Comparison of ENCODE assay signal across 17 cellular contexts in the genomic region with DNA sequence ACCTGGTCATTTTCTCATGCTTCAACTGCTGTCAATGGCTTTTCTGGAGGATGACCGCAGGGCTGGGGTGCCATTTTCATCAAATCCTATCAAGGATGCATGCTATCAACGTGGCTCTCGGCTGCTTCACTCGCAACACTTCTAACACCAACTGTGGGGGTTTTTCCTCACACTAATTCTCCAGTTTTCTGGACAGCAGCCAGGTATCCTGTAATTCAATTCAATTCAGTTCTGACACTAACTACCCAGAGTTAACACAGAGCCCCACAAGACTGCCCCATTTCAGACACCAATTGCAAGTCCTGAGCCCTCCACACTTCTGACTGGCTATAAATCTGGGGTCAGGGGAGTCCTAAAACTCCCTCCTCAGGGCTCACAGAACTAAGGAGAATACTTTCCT. TPM values are rescaled to one million over a fixed set of nuclear protein-coding genes. Genes with fewer than 3 reads are reported as not detected.
DNase-seq lines count a peak whose midpoint lies in the region; TF ChIP-seq lines count a peak whose summit lies in the region.
"Had no signal": no experiment of that assay in that cellular context is flagged by ENCODE, and none has a peak within 500 bp of the region (broad histone marks: within the 10 kb centered on the region; RNA-seq: fewer than 3 reads in every experiment).

No MANE protein-coding gene starts in this region.

- H3K27ac ChIP-seq in mammary epithelial cell (ENCODE audit: insufficient read depth, low read depth, low read length) (no peak overlapping the region), epithelial cell of prostate (peak overlapping the region; percentile 15), esophagus squamous epithelium (no peak overlapping the region)
- H3K27ac ChIP-seq: BLaER1 treated with 17β-estradiol and CSF1 and Interleukin-3, amounts not matched to agents 10 nM and 100 nM had no signal

- no peaks in the 10 kb centered on the region for H4K20me1 ChIP-seq in mammary epithelial cell (ENCODE audit: insufficient read depth, low read length)
- H4K20me1 ChIP-seq: BLaER1 treated with 17β-estradiol and CSF1 and Interleukin-3, amounts not matched to agents 10 nM and 100 nM had no signal

- H3K4me3 Mint-ChIP-seq in MCF 10A (ENCODE audit: unreplicated experiment) (no peak overlapping the region), nephron progenitor cell (peak overlapping the region; percentile 7)

- DNase-seq in mammary epithelial cell: no peak
- no peak for DNase-seq in MCF 10A (ENCODE audit: unreplicated experiment)
- DNase-seq in epithelial cell of prostate (ENCODE audit: low read depth, low spot score): no peak
- DNase-seq in nephron progenitor cell: no peak
- DNase-seq in esophagus squamous epithelium (lab: John Stamatoyannopoulos, UW): no peak
- no peak for DNase-seq in posterior vena cava (ENCODE audit: low spot score)
- DNase-seq in NCI-H2171 treated with DMSO at 0.1 percent for 48 hours (lab: John Stamatoyannopoulos, UW): no peak
- DNase-seq in globus pallidus (ENCODE audit: low spot score): no peak
- DNase-seq: GF-D8, H7, Kasumi-1, NCI-H1417, NCI-H1930, NCI-H345, NCI-H748 treated with DMSO at 0.1 percent for 48 hours, SHP77 treated with DMSO at 0.1 percent for 48 hours had no signal

- H3K36me3 Mint-ChIP-seq in MCF 10A (ENCODE audit: insufficient read depth, unreplicated experiment) (no peaks in the 10 kb centered on the region), nephron progenitor cell (ENCODE audit: low read depth) (peaks cover 6% of the 10 kb centered on the region)

- H3K36me3 ChIP-seq in mammary epithelial cell (ENCODE audit: insufficient read depth, low read length): no peaks in the 10 kb centered on the region
- H3K36me3 ChIP-seq in esophagus squamous epithelium: no peaks in the 10 kb centered on the region
- H3K36me3 ChIP-seq: BLaER1 treated with 17β-estradiol and CSF1 and Interleukin-3, amounts not matched to agents 10 nM and 100 nM had no signal

- no peaks in the 10 kb centered on the region for H3K9me3 ChIP-seq in mammary epithelial cell (replicated peaks; ENCODE audit: insufficient read depth, low read length)
- no peaks in the 10 kb centered on the region for H3K9me3 ChIP-seq in esophagus squamous epithelium
- H3K9me3 ChIP-seq: BLaER1 treated with 17β-estradiol and CSF1 and Interleukin-3, amounts not matched to agents 10 nM and 100 nM had no signal

- H3K27ac Mint-ChIP-seq in MCF 10A (ENCODE audit: low read depth, unreplicated experiment) (no peak overlapping the region), nephron progenitor cell (peak overlapping the region; percentile 87)

- no peak for TF ChIP-seq POLR2A in esophagus squamous epithelium (IDR thresholded peaks at IDR 0.05)

- H2AFZ ChIP-seq in mammary epithelial cell (ENCODE audit: low read depth, low read length): no peak overlapping the region

- BruUV-seq in mammary epithelial cell (replicated peaks; lab: Mats Ljungman, UMichigan) (TSS peak; percentile 52), MCF 10A (replicated peaks; lab: Mats Ljungman, UMichigan) (no TSS peak)

- in situ Hi-C loops in mammary epithelial cell (cut with MboI; ENCODE audit: low sequenced_read_pairs in 2 of 2): no loop called here

- H3K27me3 ChIP-seq in mammary epithelial cell (ENCODE audit: insufficient read depth, low read length) (no peaks in the 10 kb centered on the region), esophagus squamous epithelium (no peaks in the 10 kb centered on the region)
- H3K27me3 ChIP-seq: BLaER1 treated with 17β-estradiol and CSF1 and Interleukin-3, amounts not matched to agents 10 nM and 100 nM had no signal

- H3K9me3 Mint-ChIP-seq in MCF 10A (ENCODE audit: unreplicated experiment): no peaks in the 10 kb centered on the region
- peaks cover 4% of the 10 kb centered on the region for H3K9me3 Mint-ChIP-seq in nephron progenitor cell

- peaks cover 5% of the 10 kb centered on the region for H3K4me1 ChIP-seq in mammary epithelial cell (ENCODE audit: insufficient read depth, low read length)
- peaks cover 8 to 43% (median 12%) of the 10 kb centered on the region in 3 donors for H3K4me1 ChIP-seq in esophagus squamous epithelium

- H3K27me3 Mint-ChIP-seq in MCF 10A (ENCODE audit: insufficient read depth, unreplicated experiment) (no peaks in the 10 kb centered on the region), nephron progenitor cell (ENCODE audit: low read depth, poor library complexity) (no peaks in the 10 kb centered on the region)

- CTCF ChIA-PET in mammary epithelial cell (lab: Charles Lee; ENCODE audit: low non-redundant PET): no interaction called here
- CTCF ChIA-PET in MCF 10A (lab: Yijun Ruan, JAX): no interaction called here

- POLR2A ChIA-PET in MCF 10A (lab: Yijun Ruan, JAX): no interaction called here

- no peak overlapping the region for H3K9ac ChIP-seq in mammary epithelial cell (ENCODE audit: insufficient read depth, low read length)
- H3K9ac ChIP-seq: BLaER1 treated with 17β-estradiol and CSF1 and Interleukin-3, amounts not matched to agents 10 nM and 100 nM had no signal

- dilution Hi-C loops in mammary epithelial cell (cut with HindIII; ENCODE audit: low sequenced_read_pairs): no loop called here

- TF ChIP-seq CTCF in mammary epithelial cell (conservative IDR thresholded peaks at IDR 0.05 in 1 of 2, IDR thresholded peaks at IDR 0.05 in 1 of 2; ENCODE audit: extremely low read depth in 1 of 2, insufficient read depth in 1 of 2, low read depth in 1 of 2, low read length in 2 of 2) (no peak), MCF 10A (IDR thresholded peaks at IDR 0.05; ENCODE audit: unreplicated experiment) (no peak), nephron progenitor cell (IDR thresholded peaks at IDR 0.05) (no peak), esophagus squamous epithelium (IDR thresholded peaks at IDR 0.05) (no peak)

- no peak overlapping the region for H3K4me2 ChIP-seq in mammary epithelial cell (ENCODE audit: insufficient read depth, low read depth, low read length)

- no peak overlapping the region for H3K4me3 ChIP-seq in mammary epithelial cell (replicated peaks in 1 of 3; ENCODE audit: insufficient read depth in 1 of 3, low read depth in 2 of 3, low read length in 3 of 3)
- no peak overlapping the region for H3K4me3 ChIP-seq in esophagus squamous epithelium
- H3K4me3 ChIP-seq: BLaER1 treated with 17β-estradiol and CSF1 and Interleukin-3, amounts not matched to agents 10 nM and 100 nM had no signal

- WGBS in mammary epithelial cell (ENCODE audit: low coverage, missing lambda C conversion rate): 96% methylated on average over 4 of the region's 4 CpGs
- WGBS in esophagus squamous epithelium, 2 donors: 91 to 93% methylated on average over 4 of the region's 4 CpGs

- H3K4me1 Mint-ChIP-seq in MCF 10A (ENCODE audit: insufficient read depth, unreplicated experiment): peaks cover 9% of the 10 kb centered on the region
- H3K4me1 Mint-ChIP-seq in nephron progenitor cell: peaks cover 63% of the 10 kb centered on the region

- intact Hi-C loops in mammary epithelial cell (cut with micrococcal nuclease): no loop called here
- intact Hi-C loops in MCF 10A (cut with micrococcal nuclease): no loop called here
- intact Hi-C loops in esophagus squamous epithelium (cut with DNase I): no loop called here
- intact Hi-C loops in posterior vena cava (cut with DNase I): loop anchor here in 1 of 2 donors (5.0 kb wide), 1 partner anchor 457 kb away; no protein-coding TSS in a partner anchor

- no peaks in the 10 kb centered on the region for H3K79me2 ChIP-seq in mammary epithelial cell (ENCODE audit: insufficient read depth, low read length)

RNA-seq across cellular contexts. Expression of a gene that starts 55.3 kb away (rescaled TPM):
- total RNA-seq in mammary epithelial cell (10 to 100 TPM in 1 of 2 donors, 1 to 10 TPM in 1; 1.3 to 22.7 TPM), MCF 10A (2022) (1.9 and 7.0 TPM in 2 replicates), esophagus squamous epithelium (10 to 100 TPM in 2 of 4 donors, 1 to 10 TPM in 2; 6.8 to 14.2 (median 10.5) TPM), posterior vena cava (10 to 100 TPM; 10.3 to 21.2 TPM)
- 9.3 TPM for polyA plus RNA-seq in mammary epithelial cell
- 10.5 TPM for polyA minus RNA-seq in mammary epithelial cell
